In genomic region chr15:89912674-89913396, GRCh38 we compare ENCODE assay signal across 8 cellular contexts. TPM values are rescaled to one million over a fixed set of nuclear protein-coding genes. Genes with fewer than 3 reads are reported as not detected.
DNase-seq lines count a peak whose midpoint lies in the region; ATAC-seq, FAIRE-seq and TF ChIP-seq lines count a peak whose summit lies in the region.

ARPIN (minus strand) TSS chr15:89912952; CDS start chr15:89912835, 117 bp downstream.

- no peak within 1 kb of the TSS for H3K27ac ChIP-seq in CD8-positive, alpha-beta memory T cell (ENCODE audit: low read depth, low read length)
- H3K27ac ChIP-seq in astrocyte (ENCODE audit: low read depth, low read length) = no peak within 1 kb of the TSS
- peak within 1 kb of the TSS; percentile 22 for H3K27ac ChIP-seq in right cardiac atrium (ENCODE audit: low read length)
- no peak within 1 kb of the TSS for H3K27ac ChIP-seq in trophoblast cell (ENCODE audit: low read depth, low read length)

- peak within 1 kb of the TSS; percentile 92 for H3K18ac ChIP-seq in trophoblast cell (ENCODE audit: low read length)

- peak within 1 kb of the TSS; percentile 58 for H4K12ac ChIP-seq in trophoblast cell (ENCODE audit: low read depth, low read length)

- peak; percentile 91 to 92 for ATAC-seq in right cardiac atrium
- ATAC-seq in HG02852 (IDR thresholded peaks at IDR 0.05; ENCODE audit: unreplicated experiment) = no peak
- no peak for ATAC-seq in HG03378 (IDR thresholded peaks at IDR 0.05; ENCODE audit: unreplicated experiment)
- ATAC-seq in GM19397 (IDR thresholded peaks at IDR 0.05; ENCODE audit: unreplicated experiment) = no peak

- H3K9me3 ChIP-seq in CD8-positive, alpha-beta memory T cell (ENCODE audit: low read length) = no peaks in the 10 kb centered on the region
- no peaks in the 10 kb centered on the region for H3K9me3 ChIP-seq in astrocyte (ENCODE audit: insufficient read depth, low read depth, low read length)
- no peaks in the 10 kb centered on the region for H3K9me3 ChIP-seq in right cardiac atrium (ENCODE audit: control insufficient read depth, low read length)
- H3K9me3 ChIP-seq in trophoblast cell (ENCODE audit: insufficient read depth, low read depth, low read length) = no peaks in the 10 kb centered on the region

- no peak within 1 kb of the TSS for H3K4me3 ChIP-seq in CD8-positive, alpha-beta memory T cell (ENCODE audit: low read length)
- peak within 1 kb of the TSS; percentile 46 for H3K4me3 ChIP-seq in astrocyte (ENCODE audit: insufficient read depth, low read depth, low read length)
- H3K4me3 ChIP-seq in right cardiac atrium (ENCODE audit: low read length) = peak within 1 kb of the TSS; percentile 72
- H3K4me3 ChIP-seq in trophoblast cell (ENCODE audit: low read depth, low read length) = peak within 1 kb of the TSS; percentile 87

- H3K4me1 ChIP-seq in CD8-positive, alpha-beta memory T cell (ENCODE audit: insufficient read depth, low read length) = no peaks in the 10 kb centered on the region
- peaks cover 4% of the 10 kb centered on the region for H3K4me1 ChIP-seq in astrocyte (ENCODE audit: insufficient read depth, low read length)
- H3K4me1 ChIP-seq in right cardiac atrium (ENCODE audit: control insufficient read depth, insufficient read depth, low read length) = no peaks in the 10 kb centered on the region
- H3K4me1 ChIP-seq in trophoblast cell (ENCODE audit: control insufficient read depth in 1 of 2, insufficient read depth in 2 of 2, low read length in 2 of 2) = peaks cover 7 to 9% of the 10 kb centered on the region in 2 experiments

- FAIRE-seq in astrocyte (lab: Jason Lieb, UNC) = no peak

- H3K36me3 ChIP-seq in CD8-positive, alpha-beta memory T cell (ENCODE audit: insufficient read depth, low read length) = no peaks in the 10 kb centered on the region
- H3K36me3 ChIP-seq in astrocyte (ENCODE audit: insufficient read depth, low read length) = no peaks in the 10 kb centered on the region
- H3K36me3 ChIP-seq in trophoblast cell (ENCODE audit: control insufficient read depth in 1 of 2, insufficient read depth in 2 of 2, low read length in 2 of 2) = no peaks in the 10 kb centered on the region

- intact Hi-C loops in right cardiac atrium (cut with DNase I) = loop anchor here in 1 of 4 donors (10.0 kb wide), 1 partner anchor 142 kb away; no protein-coding TSS in a partner anchor

- H3K4me3 Mint-ChIP-seq in CD8-positive, alpha-beta memory T cell = peak within 1 kb of the TSS in 4 of 7 donors; percentile 4 to 40 (median 34)
- peak within 1 kb of the TSS; percentile 80 for H3K4me3 Mint-ChIP-seq in astrocyte (ENCODE audit: unreplicated experiment)

- peaks cover 10% of the 10 kb centered on the region for H3K79me1 ChIP-seq in trophoblast cell (ENCODE audit: low read length)

- peak within 1 kb of the TSS; percentile 64 for H4K91ac ChIP-seq in trophoblast cell (ENCODE audit: low read depth, low read length)

- peak within 1 kb of the TSS; percentile 91 for H4K8ac ChIP-seq in trophoblast cell (ENCODE audit: low read depth, low read length)

- no peak within 1 kb of the TSS for H3K23ac ChIP-seq in trophoblast cell (ENCODE audit: low read length)

- peak within 1 kb of the TSS; percentile 84 for H3K9ac ChIP-seq in astrocyte (ENCODE audit: low read length)
- peak within 1 kb of the TSS; percentile 79 for H3K9ac ChIP-seq in trophoblast cell (ENCODE audit: low read length)

- no peak within 1 kb of the TSS for H2AK5ac ChIP-seq in trophoblast cell (ENCODE audit: low read length)

- POLR2A ChIA-PET in CD8-positive, alpha-beta memory T cell (lab: Charles Lee) = no interaction called here

- H4K20me1 ChIP-seq in astrocyte (ENCODE audit: insufficient read depth, low read length) = no peaks in the 10 kb centered on the region

- H3K9me3 Mint-ChIP-seq in CD8-positive, alpha-beta memory T cell = no peaks in the 10 kb centered on the region
- H3K9me3 Mint-ChIP-seq in astrocyte (ENCODE audit: unreplicated experiment) = no peaks in the 10 kb centered on the region

- H3K79me2 ChIP-seq in astrocyte (ENCODE audit: insufficient read depth, low read length) (no peaks in the 10 kb centered on the region), trophoblast cell (ENCODE audit: control insufficient read depth, insufficient read depth, low read length, poor library complexity) (peaks cover 4% of the 10 kb centered on the region)

- H3K4me2 ChIP-seq in astrocyte (ENCODE audit: low read length) (peak within 1 kb of the TSS; percentile 96), trophoblast cell (ENCODE audit: low read length) (peak within 1 kb of the TSS; percentile 90)

- peak within 1 kb of the TSS; percentile 80 for H3K14ac ChIP-seq in trophoblast cell (ENCODE audit: low read length)

- no peaks in the 10 kb centered on the region for H3K36me3 Mint-ChIP-seq in CD8-positive, alpha-beta memory T cell
- peaks cover 2% of the 10 kb centered on the region for H3K36me3 Mint-ChIP-seq in astrocyte (ENCODE audit: low read depth, unreplicated experiment)

- WGBS in right cardiac atrium = 6% methylated on average over 57 of the region's 57 CpGs
- no CpG with 5 or more reads among the region's 57 CpGs for WGBS in trophoblast cell (ENCODE audit: extremely low coverage, insufficient coverage, insufficient read length)

- H2BK12ac ChIP-seq in trophoblast cell (ENCODE audit: low read length) = peak within 1 kb of the TSS; percentile 34

- peak within 1 kb of the TSS; percentile 36 for H2BK5ac ChIP-seq in trophoblast cell (ENCODE audit: low read depth, low read length, poor library complexity)

- peak within 1 kb of the TSS; percentile 70 for H2BK120ac ChIP-seq in trophoblast cell (ENCODE audit: insufficient read depth, low read length, poor library complexity)

- DNase-seq in CD8-positive, alpha-beta memory T cell = peak in 1 of 5 donors; percentile 10
- DNase-seq in LoVo (ENCODE audit: low spot score) (peak; percentile 64), astrocyte (ENCODE audit: low read depth) (peak; percentile 29), right cardiac atrium (peak; percentile 73 to 87 (median 87)), trophoblast cell (peak in 1 of 2 donors; percentile 55)

- peaks cover 7% of the 10 kb centered on the region for H3K27me3 ChIP-seq in CD8-positive, alpha-beta memory T cell (ENCODE audit: insufficient read depth, low read length, poor library complexity, severe bottlenecking)
- H3K27me3 ChIP-seq in astrocyte (ENCODE audit: insufficient read depth, low read length) = no peaks in the 10 kb centered on the region
- no peaks in the 10 kb centered on the region for H3K27me3 ChIP-seq in right cardiac atrium (ENCODE audit: control insufficient read depth, insufficient read depth)
- no peaks in the 10 kb centered on the region for H3K27me3 ChIP-seq in trophoblast cell (ENCODE audit: insufficient read depth, low read length)

- H3K27ac Mint-ChIP-seq in CD8-positive, alpha-beta memory T cell = peak within 1 kb of the TSS in 1 of 8 donors; percentile 8
- H3K27ac Mint-ChIP-seq in astrocyte (ENCODE audit: unreplicated experiment) = peak within 1 kb of the TSS; percentile 66

- peak within 1 kb of the TSS; percentile 60 for H3K4ac ChIP-seq in trophoblast cell (ENCODE audit: low read depth, low read length)

- H2AFZ ChIP-seq in astrocyte (ENCODE audit: low read depth, low read length) = peak within 1 kb of the TSS; percentile 83
- peak within 1 kb of the TSS; percentile 90 for H2AFZ ChIP-seq in trophoblast cell (ENCODE audit: insufficient read depth, low read length, poor library complexity)

- peaks cover 30 to 62% of the 10 kb centered on the region in 2 donors for H3K27me3 Mint-ChIP-seq in CD8-positive, alpha-beta memory T cell
- H3K27me3 Mint-ChIP-seq in astrocyte (ENCODE audit: low read depth, unreplicated experiment) = peaks cover 5% of the 10 kb centered on the region

- CTCF ChIA-PET in CD8-positive, alpha-beta memory T cell (lab: Charles Lee) = interaction anchor here (0.6 to 1.4 kb wide), 2 partner anchors 15 to 163 kb away, joined by 3 read pairs; no protein-coding TSS in a partner anchor

- peaks cover 0 to 11% (median 1%) of the 10 kb centered on the region in 3 donors for H3K4me1 Mint-ChIP-seq in CD8-positive, alpha-beta memory T cell
- H3K4me1 Mint-ChIP-seq in astrocyte (ENCODE audit: low read depth, unreplicated experiment) = no peaks in the 10 kb centered on the region

- TF ChIP-seq CTCF in astrocyte (IDR thresholded peaks at IDR 0.05; ENCODE audit: insufficient read depth, low read depth, low read length) = no peak

RNA-seq across cellular contexts. Expression of gene ARPIN, which starts in this region (rescaled TPM):
- under 1 TPM; 0.02 TPM for total RNA-seq in CD8-positive, alpha-beta memory T cell
- not detected for polyA plus RNA-seq in CD8-positive, alpha-beta memory T cell
- total RNA-seq in astrocyte (4.8 and 5.9 TPM in 2 replicates), right cardiac atrium (10 to 100 TPM; 12.3 to 16.0 (median 13.1) TPM)
- polyA plus RNA-seq in right cardiac atrium = 10.1 TPM
- 5.4 and 5.5 TPM in 2 replicates for polyA plus RNA-seq in trophoblast cell (2013)

Comparison
In these comparisons a context has a peak if more than half of its experiments do, and no peak if none do; other contexts are left out.
1. RNA of gene ARPIN (polyA plus RNA-seq): 10.1 TPM in right cardiac atrium (single experiment); not detected in CD8-positive, alpha-beta memory T cell (single experiment); every median in the first group is over 10 times any median in the second.
2. ATAC-seq: peak in right cardiac atrium (2 of 2); none in HG02852 (single experiment), HG03378 (single experiment) and GM19397 (single experiment).